Comparison of ENCODE assay signal across 8 cellular contexts in genomic region chr2:70994055-70994444, GRCh38. TPM values are rescaled to one million over a fixed set of nuclear protein-coding genes. Genes with fewer than 3 reads are reported as not detected.
DNase-seq lines count a peak whose midpoint lies in the region; ATAC-seq and TF ChIP-seq lines count a peak whose summit lies in the region.

No MANE protein-coding gene starts in this region.

- H2AFZ ChIP-seq in parathyroid adenoma, result peak overlapping the region; percentile 77

- peaks cover 8% of the 10 kb centered on the region for H3K27me3 Mint-ChIP-seq in endothelial cell (ENCODE audit: unreplicated experiment)

- peak overlapping the region; percentile 68 for H3K4me2 ChIP-seq in parathyroid adenoma (ENCODE audit: low read length)

- ATAC-seq in HG03521 (IDR thresholded peaks at IDR 0.05; ENCODE audit: unreplicated experiment) (no peak), omental fat pad (ENCODE audit: low FRiP score) (no peak)

- peak overlapping the region; percentile 40 for H3K27ac Mint-ChIP-seq in endothelial cell (ENCODE audit: unreplicated experiment)

- H3K36me3 ChIP-seq in parathyroid adenoma (ENCODE audit: control insufficient read depth, insufficient read depth, low read length), result no peaks in the 10 kb centered on the region

- peak overlapping the region; percentile 18 for H3K27ac ChIP-seq in parathyroid adenoma

- H3K27me3 ChIP-seq in parathyroid adenoma (ENCODE audit: control insufficient read depth, insufficient read depth, low read length), result no peaks in the 10 kb centered on the region

- H3K4me1 ChIP-seq in parathyroid adenoma, result peaks cover 17% of the 10 kb centered on the region

- peak; percentile 4 for DNase-seq in NCI-H1092 treated with DMSO at 0.1 percent for 48 hours (lab: John Stamatoyannopoulos, UW)
- DNase-seq in NCI-H1092 (lab: John Stamatoyannopoulos, UW), result no peak
- peak; percentile 55 for DNase-seq in RKO (ENCODE audit: low spot score)
- no peak for DNase-seq in endothelial cell (ENCODE audit: low spot score)
- no peak for DNase-seq in occipital lobe (lab: John Stamatoyannopoulos, UW)
- DNase-seq in omental fat pad (ENCODE audit: low spot score), result no peak

- no peaks in the 10 kb centered on the region for H3K9me3 ChIP-seq in parathyroid adenoma (ENCODE audit: control insufficient read depth, low read length)

- H3K9ac ChIP-seq in parathyroid adenoma, result peak overlapping the region; percentile 41

- TF ChIP-seq CTCF in endothelial cell (IDR thresholded peaks at IDR 0.05; ENCODE audit: unreplicated experiment) (no peak), parathyroid adenoma (IDR thresholded peaks at IDR 0.05) (no peak), omental fat pad (IDR thresholded peaks at IDR 0.05) (no peak)

- H3K4me1 Mint-ChIP-seq in endothelial cell (ENCODE audit: unreplicated experiment), result peaks cover 20% of the 10 kb centered on the region

- peaks cover 23% of the 10 kb centered on the region for H3K36me3 Mint-ChIP-seq in endothelial cell (ENCODE audit: low read depth, unreplicated experiment)

- H3K4me3 Mint-ChIP-seq in endothelial cell (ENCODE audit: unreplicated experiment), result peak overlapping the region; percentile 99

- H3K79me2 ChIP-seq in parathyroid adenoma, result peaks cover 3% of the 10 kb centered on the region

- H3K9me3 Mint-ChIP-seq in endothelial cell (ENCODE audit: unreplicated experiment), result no peaks in the 10 kb centered on the region

- peak overlapping the region; percentile 74 for H3K4me3 ChIP-seq in parathyroid adenoma (ENCODE audit: low read depth, low read length)

RNA-seq across cellular contexts. Expression of gene TEX261, which starts 0.6 kb away (rescaled TPM):
- 37.1 TPM for total RNA-seq in endothelial cell (ENCODE audit: unreplicated experiment)
- total RNA-seq in occipital lobe, result 18.1 TPM
- total RNA-seq in omental fat pad, result 10 to 100 TPM; 33.6 to 63.0 (median 41.1) TPM

RNA-seq across cellular contexts. Expression of gene ANKRD53, which starts 15.6 kb away (rescaled TPM):
- total RNA-seq in endothelial cell (ENCODE audit: unreplicated experiment), result 0.56 TPM
- total RNA-seq in occipital lobe, result 0.62 TPM
- 10 to 100 TPM in 2 of 4 donors, 1 to 10 TPM in 2; 6.2 to 16.8 (median 10.0) TPM for total RNA-seq in omental fat pad

RNA-seq across cellular contexts. Expression of gene ATP6V1B1, which starts 58.4 kb away (rescaled TPM):
- not detected for total RNA-seq in endothelial cell (ENCODE audit: unreplicated experiment)
- not detected for total RNA-seq in occipital lobe
- total RNA-seq in omental fat pad, result 1 to 10 TPM in 2 of 4 donors, not detected in 2; 3.6 to 7.1 TPM

Comparison
In these comparisons a context has a peak if more than half of its experiments do, and no peak if none do; other contexts are left out.
1. DNase-seq: peak in NCI-H1092 treated with DMSO at 0.1 percent for 48 hours (single experiment) and RKO (single experiment); none in NCI-H1092 (single experiment), endothelial cell (single experiment), occipital lobe (single experiment) and omental fat pad (single experiment).